In genomic region chr16:1705324-1705687, GRCh38 we compare ENCODE assay signal across 8 cellular contexts. TPM values are rescaled to one million over a fixed set of nuclear protein-coding genes. Genes with fewer than 3 reads are reported as not detected.
A peak's percentile ranks its signal among the peaks of the same experiment; 100 is the strongest.
DNase-seq lines count a peak whose midpoint lies in the region; ATAC-seq and TF ChIP-seq lines count a peak whose summit lies in the region.
"Not testable (repeated sequence)": the region's sequence is repeated elsewhere in the genome, so short reads cannot be mapped to it uniquely, and the experiment has no call there.

No MANE protein-coding gene starts in this region.

- peak overlapping the region; percentile 64 for H3K4me3 ChIP-seq in CD4-positive, CD25-positive, alpha-beta regulatory T cell (ENCODE audit: low read depth, low read length)
- H3K4me3 ChIP-seq in HCT116 (replicated peaks in 1 of 2; ENCODE audit: low read depth in 1 of 2, low read length in 2 of 2) (peak overlapping the region; percentile 81 to 96), cardiac fibroblast (replicated peaks in 1 of 2; ENCODE audit: low read depth in 2 of 2, low read length in 2 of 2) (peak overlapping the region; percentile 79 to 85)

- CTCF ChIA-PET in HCT116 (lab: Charles Lee) (interaction anchor here (0.5 to 1.7 kb wide), 16 partner anchors 8 to 93 kb away, joined by 3 to 12 read pairs (median 5); partner anchors contain the start of genes CRAMP1, EME2, IFT140 and JPT2), activated B cell treated with CpG ODN at 0.5 μM for 24 hours (lab: Charles Lee) (interaction anchor here (0.7 to 2.9 kb wide), 12 partner anchors 8 to 341 kb away, joined by 3 to 16 read pairs (median 6); partner anchors contain the start of genes JPT2, NUBP2 and SPSB3)

- H3K27ac Mint-ChIP-seq in CD4-positive, CD25-positive, alpha-beta regulatory T cell, result peak overlapping the region; percentile 98 to 99 (median 98)
- H3K27ac Mint-ChIP-seq in activated B cell treated with CpG ODN at 0.5 μM for 24 hours, result peak overlapping the region; percentile 98
- H3K27ac Mint-ChIP-seq in natural killer cell treated with Interleukin-12 subunit alpha and Interleukin-12 subunit beta and Interleukin-15 and Interleukin-18, amount 100 ng/mL, for 72 hours, result peak overlapping the region; percentile 88 to 99
- H3K27ac Mint-ChIP-seq in stimulated activated naive CD8-positive, alpha-beta T cell treated with anti-CD3 and anti-CD28 coated beads, Interleukin-15, amount 100 ng/mL, for 72 hours, result peak overlapping the region; percentile 99

- RAD21 ChIA-PET in HCT116 (lab: Charles Lee; ENCODE audit: low non-redundant PET in 1 of 2, low total read pairs in 2 of 2, uncharacterized antibody in 2 of 2, unreplicated experiment in 2 of 2), result not testable (repeated sequence)

- H3K9me3 Mint-ChIP-seq in CD4-positive, CD25-positive, alpha-beta regulatory T cell; activated B cell treated with CpG ODN at 0.5 μM for 24 hours; natural killer cell treated with Interleukin-12 subunit alpha and Interleukin-12 subunit beta and Interleukin-15 and Interleukin-18, amount 100 ng/mL, for 72 hours; stimulated activated naive CD8-positive, alpha-beta T cell treated with anti-CD3 and anti-CD28 coated beads, Interleukin-15, amount 100 ng/mL, for 72 hours: not testable (repeated sequence)

- POLR2A ChIA-PET in HCT116 (lab: Charles Lee) (interaction anchor here (0.6 to 1.8 kb wide), 4 partner anchors 12 to 56 kb away, joined by 3 to 7 read pairs (median 3); partner anchors contain the start of gene JPT2), activated B cell treated with CpG ODN at 0.5 μM for 24 hours (lab: Charles Lee) (interaction anchor here (0.6 to 3.3 kb wide), 22 partner anchors 8 to 450 kb away, joined by 3 to 49 read pairs (median 6); partner anchors contain the start of genes EME2, FAHD1, HAGH and JPT2)

- not testable (repeated sequence) for BruUV-seq in HCT116 (replicated peaks; lab: Mats Ljungman, UMichigan)

- DNase-seq in CD4-positive, CD25-positive, alpha-beta regulatory T cell; HCT116 (ENCODE audit: low read depth, low spot score); activated B cell treated with CpG ODN at 0.5 μM for 24 hours; left ventricle myocardium superior; natural killer cell treated with Interleukin-12 subunit alpha and Interleukin-12 subunit beta and Interleukin-15 and Interleukin-18, amount 100 ng/mL, for 72 hours (ENCODE audit: low spot score); stimulated activated naive CD8-positive, alpha-beta T cell treated with anti-CD3 and anti-CD28 coated beads, Interleukin-15, amount 100 ng/mL, for 72 hours: not testable (repeated sequence)
- DNase-seq in NCI-H146 (lab: John Stamatoyannopoulos, UW) (peak; percentile 33), cardiac fibroblast (ENCODE audit: low read depth in 2 of 2) (peak; percentile 35 to 55)

- peaks cover 31% of the 10 kb centered on the region for H3K4me1 ChIP-seq in CD4-positive, CD25-positive, alpha-beta regulatory T cell (ENCODE audit: control insufficient read depth, insufficient read depth, low read length, poor library complexity, severe bottlenecking)
- H3K4me1 ChIP-seq in HCT116 (ENCODE audit: control insufficient read depth in 1 of 2, insufficient read depth in 2 of 2, low read length in 2 of 2), result peaks cover 11 to 20% of the 10 kb centered on the region in 2 experiments

- H3K9ac ChIP-seq in HCT116 (ENCODE audit: low read length), result peak overlapping the region; percentile 87

- H3K27me3 ChIP-seq in CD4-positive, CD25-positive, alpha-beta regulatory T cell (ENCODE audit: control insufficient read depth, insufficient read depth, low read length); HCT116 (ENCODE audit: insufficient read depth, low read length): not testable (repeated sequence)

- H3K27me3 Mint-ChIP-seq in CD4-positive, CD25-positive, alpha-beta regulatory T cell; activated B cell treated with CpG ODN at 0.5 μM for 24 hours; natural killer cell treated with Interleukin-12 subunit alpha and Interleukin-12 subunit beta and Interleukin-15 and Interleukin-18, amount 100 ng/mL, for 72 hours; stimulated activated naive CD8-positive, alpha-beta T cell treated with anti-CD3 and anti-CD28 coated beads, Interleukin-15, amount 100 ng/mL, for 72 hours: not testable (repeated sequence)

- peak overlapping the region; percentile 35 for H2AFZ ChIP-seq in HCT116 (ENCODE audit: low read depth, low read length, poor library complexity, severe bottlenecking)

- peaks cover 13% of the 10 kb centered on the region for H3K36me3 ChIP-seq in CD4-positive, CD25-positive, alpha-beta regulatory T cell (ENCODE audit: control insufficient read depth, insufficient read depth, low read length)
- peaks cover 13 to 20% of the 10 kb centered on the region in 2 experiments; a peak in 3 of 4 replicates for H3K36me3 ChIP-seq in HCT116 (ENCODE audit: control insufficient read depth in 1 of 2, insufficient read depth in 2 of 2, low read length in 2 of 2)

- H3K27ac ChIP-seq in CD4-positive, CD25-positive, alpha-beta regulatory T cell (ENCODE audit: insufficient read depth, low read length, poor library complexity, severe bottlenecking), result peak overlapping the region; percentile 84
- peak overlapping the region; percentile 82 for H3K27ac ChIP-seq in HCT116 (ENCODE audit: low read depth, low read length)

- peaks cover 40% of the 10 kb centered on the region for H3K79me2 ChIP-seq in HCT116 (ENCODE audit: insufficient read depth, low read length)

- peak overlapping the region; percentile 97 for H3K4me2 ChIP-seq in HCT116 (ENCODE audit: low read length)

- peak overlapping the region; percentile 86 to 100 (median 98) for H3K4me3 Mint-ChIP-seq in CD4-positive, CD25-positive, alpha-beta regulatory T cell
- peak overlapping the region; percentile 99 for H3K4me3 Mint-ChIP-seq in activated B cell treated with CpG ODN at 0.5 μM for 24 hours
- H3K4me3 Mint-ChIP-seq in natural killer cell treated with Interleukin-12 subunit alpha and Interleukin-12 subunit beta and Interleukin-15 and Interleukin-18, amount 100 ng/mL, for 72 hours, result peak overlapping the region; percentile 96
- H3K4me3 Mint-ChIP-seq in stimulated activated naive CD8-positive, alpha-beta T cell treated with anti-CD3 and anti-CD28 coated beads, Interleukin-15, amount 100 ng/mL, for 72 hours, result peak overlapping the region; percentile 99 to 100

- intact Hi-C loops in HCT116 (cut with micrococcal nuclease); left ventricle myocardium superior (cut with micrococcal nuclease): not testable (repeated sequence)
- intact Hi-C loops in activated B cell treated with CpG ODN at 0.5 μM for 24 hours (cut with micrococcal nuclease), result loop anchor here (5.0 kb wide), 2 partner anchors 93 to 283 kb away; partner anchors contain the start of genes CRAMP1, IFT140 and UQCC4

- peaks cover 9 to 46% (median 20%) of the 10 kb centered on the region in 4 donors for H3K4me1 Mint-ChIP-seq in CD4-positive, CD25-positive, alpha-beta regulatory T cell
- H3K4me1 Mint-ChIP-seq in activated B cell treated with CpG ODN at 0.5 μM for 24 hours, result peaks cover 36% of the 10 kb centered on the region
- H3K4me1 Mint-ChIP-seq in natural killer cell treated with Interleukin-12 subunit alpha and Interleukin-12 subunit beta and Interleukin-15 and Interleukin-18, amount 100 ng/mL, for 72 hours (ENCODE audit: low read depth in 2 of 2), result peaks cover 18 to 31% of the 10 kb centered on the region in 2 donors
- H3K4me1 Mint-ChIP-seq in stimulated activated naive CD8-positive, alpha-beta T cell treated with anti-CD3 and anti-CD28 coated beads, Interleukin-15, amount 100 ng/mL, for 72 hours, result peaks cover 39% of the 10 kb centered on the region

- H3K9me3 ChIP-seq in CD4-positive, CD25-positive, alpha-beta regulatory T cell (ENCODE audit: control insufficient read depth in 2 of 2, low read length in 2 of 2); HCT116 (ENCODE audit: control insufficient read depth in 1 of 2, insufficient read depth in 1 of 2, low read depth in 1 of 2, low read length in 2 of 2): not testable (repeated sequence)

- TF ChIP-seq CTCF in HCT116 (IDR thresholded peaks at IDR 0.05 in 2 of 3, conservative IDR thresholded peaks at IDR 0.05 in 1 of 3; ENCODE audit: borderline replicate concordance in 1 of 3, insufficient read depth in 1 of 3, low read depth in 2 of 3, low read length in 2 of 3); activated B cell treated with CpG ODN at 0.5 μM for 24 hours (IDR thresholded peaks at IDR 0.05); cardiac fibroblast (IDR thresholded peaks at IDR 0.05; ENCODE audit: low read depth, low read length): not testable (repeated sequence)

- H3K9me2 ChIP-seq in HCT116 (ENCODE audit: insufficient read depth), result not testable (repeated sequence)

- H3K36me3 Mint-ChIP-seq in CD4-positive, CD25-positive, alpha-beta regulatory T cell; natural killer cell treated with Interleukin-12 subunit alpha and Interleukin-12 subunit beta and Interleukin-15 and Interleukin-18, amount 100 ng/mL, for 72 hours: not testable (repeated sequence)
- peaks cover 46% of the 10 kb centered on the region for H3K36me3 Mint-ChIP-seq in activated B cell treated with CpG ODN at 0.5 μM for 24 hours (ENCODE audit: low read depth)

- TF ChIP-seq POLR2A in HCT116 (IDR thresholded peaks at IDR 0.05; ENCODE audit: borderline replicate concordance, extremely low read depth, insufficient read depth, insufficient read length), result not testable (repeated sequence)

- H4K20me1 ChIP-seq in HCT116 (ENCODE audit: insufficient read depth), result not testable (repeated sequence)

- peak in 1 of 2 donors; percentile 2 for ATAC-seq in CD4-positive, CD25-positive, alpha-beta regulatory T cell (ENCODE audit: low read depth in 2 of 2)
- ATAC-seq in HCT116 (peak; percentile 17), activated B cell treated with CpG ODN at 0.5 μM for 24 hours (ENCODE audit: low read depth) (peak; percentile 19), left ventricle myocardium superior (peak; percentile 24)
- peak; percentile 2 to 31 for ATAC-seq in natural killer cell treated with Interleukin-12 subunit alpha and Interleukin-12 subunit beta and Interleukin-15 and Interleukin-18, amount 100 ng/mL, for 72 hours
- peak; percentile 31 for ATAC-seq in stimulated activated naive CD8-positive, alpha-beta T cell treated with anti-CD3 and anti-CD28 coated beads, Interleukin-15, amount 100 ng/mL, for 72 hours

- not testable (repeated sequence) for TF ChIP-seq RAD21 in HCT116 (IDR thresholded peaks at IDR 0.05; ENCODE audit: low read depth)

RNA-seq across cellular contexts. Expression of gene MAPK8IP3, which starts 0.7 kb away (rescaled TPM):
- total RNA-seq in CD4-positive, CD25-positive, alpha-beta regulatory T cell, result 222 TPM
- polyA plus RNA-seq in CD4-positive, CD25-positive, alpha-beta regulatory T cell, result 1 to 10 TPM in 3 of 4 donors, under 1 TPM in 1; 0.79 to 2.2 (median 1.2) TPM
- 75.3 TPM for total RNA-seq in HCT116 (2021; ENCODE audit: unreplicated experiment)
- 45.1 and 64.0 TPM in 2 replicates for polyA plus RNA-seq in HCT116 (2012)
- total RNA-seq in activated B cell treated with CpG ODN at 0.5 μM for 24 hours, result 157 and 201 TPM in 2 replicates
- total RNA-seq in left ventricle myocardium superior, result 80.3 TPM
- total RNA-seq in natural killer cell treated with Interleukin-12 subunit alpha and Interleukin-12 subunit beta and Interleukin-15 and Interleukin-18, amount 100 ng/mL, for 72 hours, result 100 to 1,000 TPM in 1 of 2 donors, 10 to 100 TPM in 1; 92.8 to 132 TPM

RNA-seq across cellular contexts. Expression of gene JPT2, which starts 27.2 kb away (rescaled TPM):
- total RNA-seq in CD4-positive, CD25-positive, alpha-beta regulatory T cell, result 13.7 TPM
- polyA plus RNA-seq in CD4-positive, CD25-positive, alpha-beta regulatory T cell, result 10 to 100 TPM in 2 of 4 donors, 1 to 10 TPM in 2; 9.7 to 13.9 (median 10.2) TPM
- 113 TPM for total RNA-seq in HCT116 (2021; ENCODE audit: unreplicated experiment)
- polyA plus RNA-seq in HCT116 (2012), result 40.3 and 46.9 TPM in 2 replicates
- 43.4 and 48.7 TPM in 2 replicates for total RNA-seq in activated B cell treated with CpG ODN at 0.5 μM for 24 hours
- total RNA-seq in left ventricle myocardium superior, result 41.6 TPM
- total RNA-seq in natural killer cell treated with Interleukin-12 subunit alpha and Interleukin-12 subunit beta and Interleukin-15 and Interleukin-18, amount 100 ng/mL, for 72 hours, result 10 to 100 TPM; 56.1 to 61.1 TPM
